22 cellular contexts compared by ENCODE assay signal in genomic region chr1:50995651-50996050, GRCh38. TPM values are rescaled to one million over a fixed set of nuclear protein-coding genes. Genes with fewer than 3 reads are reported as not detected.
DNase-seq lines count a peak whose midpoint lies in the region; ATAC-seq and TF ChIP-seq lines count a peak whose summit lies in the region.
"Had no signal": no experiment of that assay in that cellular context is flagged by ENCODE, and none has a peak within 500 bp of the region (broad histone marks: within the 10 kb centered on the region; RNA-seq: fewer than 3 reads in every experiment).

No MANE protein-coding gene starts in this region.

- intact Hi-C loops in gastrocnemius medialis (cut with DNase I; ENCODE audit: low total_unique reads): no loop called here
- intact Hi-C loops in breast epithelium (cut with DNase I; ENCODE audit: low total_unique reads): no loop called here

- DNase-seq in NCI-H1417 (lab: John Stamatoyannopoulos, UW) (peak; percentile 8 to 60 (median 26)), NCI-H1417 treated with DMSO at 0.1 percent for 48 hours (lab: John Stamatoyannopoulos, UW) (no peak), NCI-H146 treated with DMSO at 0.1 percent for 48 hours (lab: John Stamatoyannopoulos, UW; ENCODE audit: unreplicated experiment) (peak; percentile 81), NCI-H345 (lab: John Stamatoyannopoulos, UW) (peak; percentile 77), gastrocnemius medialis (no peak), cortex of kidney (lab: John Stamatoyannopoulos, UW) (no peak), breast epithelium (ENCODE audit: low spot score in 2 of 2) (no peak)
- DNase-seq: 8988T, ACHN, BE2C, Calu3, NCI-H1092, NCI-H187, NCI-H2171 treated with DMSO at 0.1 percent for 48 hours, NCI-H446, NCI-H524 treated with DMSO at 0.1 percent for 48 hours, SHP77, T-cell had no signal

- H3K4me1 ChIP-seq in subcutaneous abdominal adipose tissue (ENCODE audit: control insufficient read depth in 5 of 5, insufficient read depth in 5 of 5, low read length in 5 of 5) (peaks cover 0 to 19% (median 0%) of the 10 kb centered on the region in 5 donors), gastrocnemius medialis (no peaks in the 10 kb centered on the region), breast epithelium (no peaks in the 10 kb centered on the region)
- H3K4me1 ChIP-seq: BE2C had no signal

- H3K9me3 ChIP-seq in subcutaneous abdominal adipose tissue (ENCODE audit: control insufficient read depth in 5 of 5, low read length in 5 of 5): no peaks in the 10 kb centered on the region
- H3K9me3 ChIP-seq in gastrocnemius medialis: no peaks in the 10 kb centered on the region
- H3K9me3 ChIP-seq in breast epithelium: no peaks in the 10 kb centered on the region
- H3K9me3 ChIP-seq: BE2C had no signal

- peak overlapping the region; percentile 69 for H3K27ac ChIP-seq in subcutaneous abdominal adipose tissue (ENCODE audit: low read depth, low read length)
- no peak overlapping the region for H3K27ac ChIP-seq in gastrocnemius medialis
- no peak overlapping the region for H3K27ac ChIP-seq in breast epithelium
- H3K27ac ChIP-seq: RWPE1 had no signal

- H3K27me3 ChIP-seq in subcutaneous abdominal adipose tissue (ENCODE audit: control insufficient read depth in 5 of 5, insufficient read depth in 4 of 5, low read length in 5 of 5) (no peaks in the 10 kb centered on the region), gastrocnemius medialis (no peaks in the 10 kb centered on the region), breast epithelium (no peaks in the 10 kb centered on the region)
- H3K27me3 ChIP-seq: BE2C had no signal

- no peaks in the 10 kb centered on the region for H3K36me3 ChIP-seq in subcutaneous abdominal adipose tissue (ENCODE audit: control insufficient read depth in 5 of 5, insufficient read depth in 5 of 5, low read length in 5 of 5)
- no peaks in the 10 kb centered on the region for H3K36me3 ChIP-seq in gastrocnemius medialis
- no peaks in the 10 kb centered on the region for H3K36me3 ChIP-seq in breast epithelium
- H3K36me3 ChIP-seq: BE2C had no signal

- H3K9ac ChIP-seq in subcutaneous abdominal adipose tissue (ENCODE audit: low read length in 5 of 5): peak overlapping the region in 1 of 5 donors; percentile 24

- H3K4me3 ChIP-seq in subcutaneous abdominal adipose tissue (ENCODE audit: low read depth in 1 of 5, low read length in 5 of 5) (no peak overlapping the region), gastrocnemius medialis (no peak overlapping the region), breast epithelium (no peak overlapping the region)
- H3K4me3 ChIP-seq: GM12878 had no signal

- no peak for ATAC-seq in gastrocnemius medialis
- ATAC-seq: GM12878, Panc1, T-cell had no signal

- in situ Hi-C loops in gastrocnemius medialis (cut with MboI; ENCODE audit: low sequenced_read_pairs in 4 of 4): loop anchor here in 1 of 4 donors (5.0 kb wide), 1 partner anchor 48 kb away; no protein-coding TSS in a partner anchor

- TF ChIP-seq POLR2A in gastrocnemius medialis (IDR thresholded peaks at IDR 0.05) (no peak), breast epithelium (IDR thresholded peaks at IDR 0.05) (no peak)

- TF ChIP-seq CTCF in gastrocnemius medialis (IDR thresholded peaks at IDR 0.05 in 4 of 5, conservative IDR thresholded peaks at IDR 0.05 in 1 of 5) (no peak), breast epithelium (IDR thresholded peaks at IDR 0.05) (no peak)

RNA-seq across cellular contexts. Expression of gene CDKN2C, which starts 25.6 kb away (rescaled TPM):
- total RNA-seq in gastrocnemius medialis (10 to 100 TPM in 1 of 4 donors, 1 to 10 TPM in 3; 3.9 to 16.3 (median 6.3) TPM), breast epithelium (10 to 100 TPM; 27.1 to 40.0 (median 31.1) TPM)

RNA-seq across cellular contexts. Expression of gene FAF1, which starts 35.6 kb away (rescaled TPM):
- total RNA-seq in gastrocnemius medialis (100 to 1,000 TPM in 1 of 4 donors, 10 to 100 TPM in 3; 72.0 to 107 (median 92.0) TPM), breast epithelium (10 to 100 TPM; 34.9 to 58.2 (median 42.0) TPM)

Comparison
In these comparisons a context has a peak if more than half of its experiments do, and no peak if none do; other contexts are left out.
1. DNase-seq: peak in NCI-H1417 (3 of 3), NCI-H146 treated with DMSO at 0.1 percent for 48 hours (single experiment) and NCI-H345 (single experiment); none in NCI-H1417 treated with DMSO at 0.1 percent for 48 hours (single experiment), gastrocnemius medialis (0 of 2), cortex of kidney (single experiment) and breast epithelium (0 of 2).